In genomic region chr9:68763104-68763503, GRCh38 we compare ENCODE assay signal across 15 cellular contexts.
"Had no signal": no experiment of that assay in that cellular context is flagged by ENCODE, and none has a peak within 500 bp of the region (broad histone marks: within the 10 kb centered on the region; RNA-seq: fewer than 3 reads in every experiment).

No MANE protein-coding gene starts in this region.

- H3K9me3 ChIP-seq: body of pancreas, ovary, right lobe of liver, tibial artery, vagina had no signal

- H3K4me1 ChIP-seq: body of pancreas, right lobe of liver, vagina had no signal

- H3K4me3 ChIP-seq: body of pancreas, hepatocyte, lung, ovary, right lobe of liver, spleen, tibial artery, vagina had no signal

- ATAC-seq: body of pancreas, esophagus mucosa, right lobe of liver had no signal

- H3K27me3 ChIP-seq: body of pancreas, hepatocyte, ovary, right lobe of liver, spleen, tibial artery, vagina had no signal

- H3K4me2 ChIP-seq: hepatocyte had no signal

- H2AFZ ChIP-seq: hepatocyte had no signal

- H3K27ac ChIP-seq: body of pancreas, hepatocyte, ovary, right lobe of liver, tibial artery, vagina had no signal

- DNase-seq: activated naive CD8-positive, alpha-beta T cell treated with anti-CD3 and anti-CD28 coated beads for 36 hours; amygdala; body of pancreas; caudate nucleus; islet precursor cell; midbrain; ovary; right lobe of liver; spleen; tibial artery had no signal

- FAIRE-seq: colon had no signal

- H3K36me3 ChIP-seq: ovary, right lobe of liver, spleen, tibial artery, vagina had no signal
